ENCODE assay signal across 7 cellular contexts in genomic region chr5:119578937-119579336, GRCh38.
A peak's percentile ranks its signal among the peaks of the same experiment; 100 is the strongest.
DNase-seq lines count a peak whose midpoint lies in the region; ATAC-seq and TF ChIP-seq lines count a peak whose summit lies in the region.

No MANE protein-coding gene starts in this region.

- in situ Hi-C loops in GM13976 (cut with MboI; ENCODE audit: low sequenced_read_pairs, unreplicated experiment): no loop called here

- peak; percentile 12 for DNase-seq in HuH-7.5 (ENCODE audit: low spot score)
- peak; percentile 65 for DNase-seq in SKM-1 treated with dmso at 0.1 percent for 144 hours (lab: John Stamatoyannopoulos, UW; ENCODE audit: unreplicated experiment)
- peak; percentile 24 for DNase-seq in left kidney (ENCODE audit: low read depth, low spot score)
- DNase-seq in GM13976 (ENCODE audit: low spot score): no peak
- DNase-seq in activated naive CD4-positive, alpha-beta T cell (lab: John Stamatoyannopoulos, UW): no peak

- peak; percentile 88 for ATAC-seq in GM18502 (IDR thresholded peaks at IDR 0.05; ENCODE audit: poor library complexity, unreplicated experiment)
- peak; percentile 46 for ATAC-seq in GM21825 (IDR thresholded peaks at IDR 0.05; ENCODE audit: unreplicated experiment)

- no peak for TF ChIP-seq CTCF in GM13976 (IDR thresholded peaks at IDR 0.05; ENCODE audit: borderline replicate concordance, control extremely low read depth, extremely low read depth, insufficient read depth, missing control alignments)

Comparison
In these comparisons a context has a peak if more than half of its experiments do, and no peak if none do; other contexts are left out.
1. DNase-seq: peak in HuH-7.5 (single experiment), SKM-1 treated with dmso at 0.1 percent for 144 hours (single experiment) and left kidney (single experiment); none in GM13976 (single experiment) and activated naive CD4-positive, alpha-beta T cell (0 of 4).